In genomic region chr16:87947356-87948118, GRCh38 we compare ENCODE assay signal across 14 cellular contexts. TPM values are rescaled to one million over a fixed set of nuclear protein-coding genes. Genes with fewer than 3 reads are reported as not detected.
A peak's percentile ranks its signal among the peaks of the same experiment; 100 is the strongest.
DNase-seq lines count a peak whose midpoint lies in the region; ATAC-seq and TF ChIP-seq lines count a peak whose summit lies in the region.
"Had no signal": no experiment of that assay in that cellular context is flagged by ENCODE, and none has a peak within 500 bp of the region (broad histone marks: within the 10 kb centered on the region; RNA-seq: fewer than 3 reads in every experiment).

No MANE protein-coding gene starts in this region.

- no peaks in the 10 kb centered on the region for H3K36me3 ChIP-seq in left lung

- peak overlapping the region; percentile 90 for H3K27ac Mint-ChIP-seq in T-helper 2 cell treated with Interferon-gamma antibody and Interleukin-4, amounts not matched to agents 5 μg/mL and 100 μg/mL, for 36 hours
- H3K27ac Mint-ChIP-seq in WTC11: peak overlapping the region; percentile 38
- peak overlapping the region; percentile 75 for H3K27ac Mint-ChIP-seq in stimulated activated memory B cell treated with anti-CD40 and anti-IgM and Interleukin-4, amounts not matched to agents 10 μg/mL and 1 μg/mL and 100 μg/mL, for 72 hours

- H3K9me3 ChIP-seq in left lung: no peaks in the 10 kb centered on the region
- H3K9me3 ChIP-seq: A549 had no signal

- TF ChIP-seq CTCF in WTC11 (IDR thresholded peaks at IDR 0.05): no peak
- no peak for TF ChIP-seq CTCF in left lung (IDR thresholded peaks at IDR 0.05)

- no peaks in the 10 kb centered on the region for H3K9me3 Mint-ChIP-seq in T-helper 2 cell treated with Interferon-gamma antibody and Interleukin-4, amounts not matched to agents 5 μg/mL and 100 μg/mL, for 36 hours
- H3K9me3 Mint-ChIP-seq in WTC11: no peaks in the 10 kb centered on the region
- H3K9me3 Mint-ChIP-seq in stimulated activated memory B cell treated with anti-CD40 and anti-IgM and Interleukin-4, amounts not matched to agents 10 μg/mL and 1 μg/mL and 100 μg/mL, for 72 hours: no peaks in the 10 kb centered on the region

- peaks cover 7% of the 10 kb centered on the region for H3K36me3 Mint-ChIP-seq in T-helper 2 cell treated with Interferon-gamma antibody and Interleukin-4, amounts not matched to agents 5 μg/mL and 100 μg/mL, for 36 hours (ENCODE audit: low read depth)
- peaks cover 3% of the 10 kb centered on the region for H3K36me3 Mint-ChIP-seq in WTC11
- peaks cover 5% of the 10 kb centered on the region for H3K36me3 Mint-ChIP-seq in stimulated activated memory B cell treated with anti-CD40 and anti-IgM and Interleukin-4, amounts not matched to agents 10 μg/mL and 1 μg/mL and 100 μg/mL, for 72 hours

- POLR2A ChIA-PET in WTC11 (lab: Charles Lee): no interaction called here

- ATAC-seq in WTC11 (no peak), left lung (no peak)
- ATAC-seq in stimulated activated memory B cell treated with anti-CD40 and anti-IgM and Interleukin-4, amounts not matched to agents 10 μg/mL and 1 μg/mL and 100 μg/mL, for 72 hours: no peak
- ATAC-seq: A549 had no signal

- no peak for DNase-seq in T-helper 2 cell treated with Interferon-gamma antibody and Interleukin-4, amounts not matched to agents 5 μg/mL and 100 μg/mL, for 36 hours (ENCODE audit: low spot score)
- DNase-seq in T-helper 2 cell: no peak
- no peak for DNase-seq in WTC11 (ENCODE audit: low spot score)
- DNase-seq in left lung: no peak
- no peak for DNase-seq in NCI-H526 treated with DMSO at 0.1 percent for 48 hours (lab: John Stamatoyannopoulos, UW)
- no peak for DNase-seq in effector CD4-positive, alpha-beta T cell
- no peak for DNase-seq in NOMO-1 treated with dmso at 0.1 percent for 144 hours (lab: John Stamatoyannopoulos, UW; ENCODE audit: unreplicated experiment)
- DNase-seq: DMS79 treated with DMSO at 0.1 percent for 48 hours, NCI-H446 treated with DMSO at 0.1 percent for 48 hours had no signal

- H3K27me3 ChIP-seq in left lung: no peaks in the 10 kb centered on the region

- CTCF ChIA-PET in WTC11 (lab: Charles Lee): no interaction called here

- H3K4me3 Mint-ChIP-seq in T-helper 2 cell treated with Interferon-gamma antibody and Interleukin-4, amounts not matched to agents 5 μg/mL and 100 μg/mL, for 36 hours: peak overlapping the region; percentile 74
- H3K4me3 Mint-ChIP-seq in WTC11: no peak overlapping the region
- H3K4me3 Mint-ChIP-seq in stimulated activated memory B cell treated with anti-CD40 and anti-IgM and Interleukin-4, amounts not matched to agents 10 μg/mL and 1 μg/mL and 100 μg/mL, for 72 hours: no peak overlapping the region

- H3K4me1 ChIP-seq in left lung: peaks cover 5 to 41% of the 10 kb centered on the region in 2 donors

- no peaks in the 10 kb centered on the region for H3K27me3 Mint-ChIP-seq in T-helper 2 cell treated with Interferon-gamma antibody and Interleukin-4, amounts not matched to agents 5 μg/mL and 100 μg/mL, for 36 hours (ENCODE audit: low read depth)
- no peaks in the 10 kb centered on the region for H3K27me3 Mint-ChIP-seq in WTC11 (ENCODE audit: low read depth)
- no peaks in the 10 kb centered on the region for H3K27me3 Mint-ChIP-seq in stimulated activated memory B cell treated with anti-CD40 and anti-IgM and Interleukin-4, amounts not matched to agents 10 μg/mL and 1 μg/mL and 100 μg/mL, for 72 hours

- peaks cover 20% of the 10 kb centered on the region for H3K4me1 Mint-ChIP-seq in T-helper 2 cell treated with Interferon-gamma antibody and Interleukin-4, amounts not matched to agents 5 μg/mL and 100 μg/mL, for 36 hours (ENCODE audit: low read depth)
- peaks cover 30% of the 10 kb centered on the region for H3K4me1 Mint-ChIP-seq in WTC11
- H3K4me1 Mint-ChIP-seq in stimulated activated memory B cell treated with anti-CD40 and anti-IgM and Interleukin-4, amounts not matched to agents 10 μg/mL and 1 μg/mL and 100 μg/mL, for 72 hours: peaks cover 38% of the 10 kb centered on the region

- intact Hi-C loops in left lung (cut with DNase I): no loop called here

- H3K4me3 ChIP-seq in left lung: no peak overlapping the region
- H3K4me3 ChIP-seq: A549 had no signal

- H3K27ac ChIP-seq in left lung: peak overlapping the region; percentile 76 to 83
- H3K27ac ChIP-seq: A549 had no signal

TF ChIP-seq in WTC11, 78 proteins besides CTCF, POLR2A, EP300 and RAD21 (continues in another document):
- no peak for TF ChIP-seq FOXK1 (CRISPR knock-in tag; IDR thresholded peaks at IDR 0.05)
- TF ChIP-seq ZSCAN18 (CRISPR knock-in tag; IDR thresholded peaks at IDR 0.05): no peak
- no peak for TF ChIP-seq AFF4 (CRISPR knock-in tag; IDR thresholded peaks at IDR 0.05; ENCODE audit: borderline replicate concordance)
- no peak for TF ChIP-seq TP53 (CRISPR knock-in tag; IDR thresholded peaks at IDR 0.05)
- TF ChIP-seq ZBTB43 (CRISPR knock-in tag; IDR thresholded peaks at IDR 0.05): no peak
- TF ChIP-seq E2F5 (CRISPR knock-in tag; IDR thresholded peaks at IDR 0.05): no peak

RNA-seq across cellular contexts. Expression of gene BANP, which starts 3.7 kb away (rescaled TPM):
- total RNA-seq in WTC11 (2021) (29.1 to 34.5 TPM (median 33.3 TPM) in 3 replicates), left lung (10 to 100 TPM; 19.3 to 35.9 TPM)

RNA-seq across cellular contexts. Expression of gene CA5A, which starts 11.2 kb away (rescaled TPM):
- not detected in 3 replicates for total RNA-seq in WTC11 (2021)
- under 1 TPM; 0.09 to 0.10 TPM for total RNA-seq in left lung
- total RNA-seq: astrocyte, endothelial cell of umbilical vein, LHCN-M2 had no signal

Comparison
In these comparisons a context has a peak if more than half of its experiments do, and no peak if none do; other contexts are left out.
1. H3K27ac Mint-ChIP-seq: peak in every context shown above with its lines; median percentile 90 in T-helper 2 cell treated with Interferon-gamma antibody and Interleukin-4, amounts not matched to agents 5 μg/mL and 100 μg/mL, for 36 hours; 75 in stimulated activated memory B cell treated with anti-CD40 and anti-IgM and Interleukin-4, amounts not matched to agents 10 μg/mL and 1 μg/mL and 100 μg/mL, for 72 hours; 38 in WTC11.